ENCODE assay signal across 22 cellular contexts in genomic region chr4:95371457-95372179, GRCh38.
"Had no signal": no experiment of that assay in that cellular context is flagged by ENCODE, and none has a peak within 500 bp of the region (broad histone marks: within the 10 kb centered on the region; RNA-seq: fewer than 3 reads in every experiment).

No MANE protein-coding gene starts in this region.

- H3K9me3 ChIP-seq: ascending aorta, esophagus muscularis mucosa, left ventricle myocardium inferior, mucosa of descending colon, right lobe of liver, thoracic aorta had no signal

- H3K4me3 ChIP-seq: ascending aorta, esophagus muscularis mucosa, left ventricle myocardium inferior, lung, mucosa of descending colon, right lobe of liver, thoracic aorta had no signal

- H3K4me3 Mint-ChIP-seq: activated naive CD8-positive, alpha-beta T cell treated with anti-CD3 and anti-CD28 coated beads for 36 hours; activated T-cell treated with anti-CD3 and anti-CD28 coated beads, Interleukin-2, amount 50 U/mL, for 72 hours; natural killer cell treated with Interleukin-12 subunit alpha and Interleukin-12 subunit beta and Interleukin-15 and Interleukin-18, amount 100 ng/mL, for 72 hours had no signal

- H3K4me1 ChIP-seq: ascending aorta, esophagus muscularis mucosa, foreskin keratinocyte, left ventricle myocardium inferior, right lobe of liver had no signal

- H3K36me3 ChIP-seq: ascending aorta, esophagus muscularis mucosa, left ventricle myocardium inferior, right lobe of liver, thoracic aorta had no signal

- H3K4me1 Mint-ChIP-seq: activated naive CD8-positive, alpha-beta T cell treated with anti-CD3 and anti-CD28 coated beads for 36 hours had no signal

- H3K27ac Mint-ChIP-seq: activated naive CD8-positive, alpha-beta T cell treated with anti-CD3 and anti-CD28 coated beads for 36 hours; activated T-cell treated with anti-CD3 and anti-CD28 coated beads, Interleukin-2, amount 50 U/mL, for 72 hours; natural killer cell treated with Interleukin-12 subunit alpha and Interleukin-12 subunit beta and Interleukin-15 and Interleukin-18, amount 100 ng/mL, for 72 hours had no signal

- DNase-seq: activated CD4-positive, alpha-beta T cell treated with anti-CD3 and anti-CD28 coated beads for 4 hours; activated CD4-positive, alpha-beta T cell treated with anti-CD3 and anti-CD28 coated beads, Interleukin-2, amount 50 U/mL, for 4 hours; activated naive CD4-positive, alpha-beta T cell treated with Interleukin-2 at 50 U/mL for 16 hours; activated naive CD8-positive, alpha-beta T cell treated with anti-CD3 and anti-CD28 coated beads for 36 hours; activated T-cell treated with anti-CD3 and anti-CD28 coated beads for 4 hours; activated T-cell treated with anti-CD3 and anti-CD28 coated beads, Interleukin-2, amount 50 U/mL, for 72 hours; caudate nucleus; cortex of kidney; foreskin keratinocyte; left ventricle myocardium inferior; mucosa of descending colon; right lobe of liver; stimulated activated CD4-positive, alpha-beta T cell treated with anti-CD3 and anti-CD28 coated beads, Interleukin-2, amount 100 ng/mL, for 48 hours; stimulated activated naive CD8-positive, alpha-beta T cell treated with anti-CD3 and anti-CD28 coated beads, Interleukin-15, Interleukin-2, amounts not matched to agents 100 U/mL and 50 U/mL, for 24 hours; trophoblast cell had no signal

- H3K27me3 ChIP-seq: ascending aorta, esophagus muscularis mucosa, foreskin keratinocyte, right lobe of liver had no signal

- ATAC-seq: activated T-cell treated with anti-CD3 and anti-CD28 coated beads, Interleukin-2, amount 50 U/mL, for 72 hours; foreskin keratinocyte; mucosa of descending colon; natural killer cell treated with Interleukin-12 subunit alpha and Interleukin-12 subunit beta and Interleukin-15 and Interleukin-18, amount 100 ng/mL, for 72 hours; right lobe of liver; stimulated activated naive CD8-positive, alpha-beta T cell treated with anti-CD3 and anti-CD28 coated beads, Interleukin-15, Interleukin-2, amounts not matched to agents 100 U/mL and 50 U/mL, for 24 hours had no signal

- H3K9me3 Mint-ChIP-seq: activated naive CD8-positive, alpha-beta T cell treated with anti-CD3 and anti-CD28 coated beads for 36 hours; activated T-cell treated with anti-CD3 and anti-CD28 coated beads, Interleukin-2, amount 50 U/mL, for 72 hours; natural killer cell treated with Interleukin-12 subunit alpha and Interleukin-12 subunit beta and Interleukin-15 and Interleukin-18, amount 100 ng/mL, for 72 hours had no signal

- FAIRE-seq: islet of Langerhans, urothelium cell line had no signal

- H3K36me3 Mint-ChIP-seq: activated naive CD8-positive, alpha-beta T cell treated with anti-CD3 and anti-CD28 coated beads for 36 hours; natural killer cell treated with Interleukin-12 subunit alpha and Interleukin-12 subunit beta and Interleukin-15 and Interleukin-18, amount 100 ng/mL, for 72 hours had no signal

- H3K27ac ChIP-seq: ascending aorta, esophagus muscularis mucosa, foreskin keratinocyte, left ventricle myocardium inferior, right lobe of liver, thoracic aorta had no signal

- H3K27me3 Mint-ChIP-seq: activated naive CD8-positive, alpha-beta T cell treated with anti-CD3 and anti-CD28 coated beads for 36 hours; natural killer cell treated with Interleukin-12 subunit alpha and Interleukin-12 subunit beta and Interleukin-15 and Interleukin-18, amount 100 ng/mL, for 72 hours had no signal
